In the genomic region with DNA sequence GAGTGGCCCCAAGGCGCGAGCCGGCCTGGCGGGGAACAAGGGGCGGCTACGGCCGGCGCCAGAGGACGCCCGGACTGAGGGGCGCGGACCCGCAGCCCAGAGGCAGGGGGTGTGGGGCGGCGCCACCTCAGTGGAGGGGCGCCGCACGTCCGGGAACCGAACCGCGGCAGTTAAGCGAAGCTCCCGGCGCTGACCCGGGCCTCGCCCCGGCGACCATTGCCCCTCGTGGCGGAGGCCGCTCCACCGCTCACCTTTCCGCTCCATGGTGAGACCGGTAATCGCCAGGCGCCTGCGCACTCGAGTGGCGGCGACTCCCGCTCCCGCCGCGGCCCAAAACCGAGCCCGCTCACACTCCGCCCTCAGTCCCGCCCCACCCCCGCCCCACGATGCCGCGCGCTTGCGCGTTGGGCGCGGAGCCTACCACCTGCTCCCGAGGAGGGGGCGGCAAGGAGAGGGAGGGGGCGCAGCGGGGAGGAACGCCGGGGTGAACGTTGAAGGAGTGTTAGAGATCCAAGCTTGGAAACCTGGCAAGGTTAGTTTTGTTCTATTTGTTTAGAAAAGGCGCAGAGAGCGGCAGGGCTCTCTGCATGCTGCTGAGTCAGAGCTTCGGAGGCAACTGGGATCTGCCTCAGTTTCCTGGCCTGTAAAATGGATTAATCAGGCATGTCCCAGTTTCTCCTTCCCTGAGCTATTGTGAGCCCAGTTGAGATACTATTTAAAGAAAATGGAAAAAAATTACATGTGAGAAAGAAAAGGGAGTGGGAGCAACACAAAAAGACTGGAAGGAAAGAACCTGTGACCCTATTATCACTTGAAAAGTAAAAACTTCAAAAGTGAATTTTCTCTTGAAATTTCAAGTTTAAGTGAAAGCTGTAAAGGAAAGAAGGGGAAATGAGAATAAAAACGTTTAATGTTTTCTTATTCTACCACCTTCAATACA, we compare ENCODE assay signal across 1 cellular context.
TF ChIP-seq lines count a peak whose summit lies in the region.

Gene SRPK1, minus strand, starts transcription at position 306 of the 940 bp plus-strand sequence. Its CDS starts 42 bp downstream, at position 264.

TF ChIP-seq in HepG2, 621 proteins besides CTCF, POLR2A, EP300 and RAD21 (continued from another document and continues in another):
- TF ChIP-seq LBX2 (CRISPR knock-in tag; IDR thresholded peaks at IDR 0.05; ENCODE audit: borderline replicate concordance) (peak; percentile 88; the same call in 1 of the 2 replicates), KDM5A (IDR thresholded peaks at IDR 0.05; ENCODE audit: borderline replicate concordance, low read length) (peak; percentile 44; the same call in 1 of the 2 replicates), HIVEP1 (CRISPR knock-in tag; IDR thresholded peaks at IDR 0.05) (no peak), ZBTB21 (CRISPR knock-in tag; IDR thresholded peaks at IDR 0.05) (no peak), HBP1 (CRISPR knock-in tag; IDR thresholded peaks at IDR 0.05; ENCODE audit: low read depth) (peak; percentile 77; the same call in 1 of the 2 replicates), LCORL (IDR thresholded peaks at IDR 0.05) (no peak), LCORL (CRISPR knock-in tag; IDR thresholded peaks at IDR 0.05) (peak; percentile 91), TEF (CRISPR knock-in tag; IDR thresholded peaks at IDR 0.05) (no peak), RARA (CRISPR knock-in tag; IDR thresholded peaks at IDR 0.05) (peak; percentile 63), ZNF790 (CRISPR knock-in tag; IDR thresholded peaks at IDR 0.05; ENCODE audit: borderline replicate concordance) (peak; percentile 95; the same call in 1 of the 2 replicates), E2F2 (CRISPR knock-in tag; IDR thresholded peaks at IDR 0.05; ENCODE audit: borderline replicate concordance) (peak; percentile 86; the same call in 1 of the 2 replicates), JDP2 (CRISPR knock-in tag; IDR thresholded peaks at IDR 0.05; ENCODE audit: borderline replicate concordance) (no peak), ZBTB40 (IDR thresholded peaks at IDR 0.05) (no peak), ZBTB40 (CRISPR knock-in tag; IDR thresholded peaks at IDR 0.05) (peak; percentile 67; the same call in 1 of the 2 replicates), ARNT (IDR thresholded peaks at IDR 0.05) (no peak), ZNF10 (CRISPR knock-in tag; IDR thresholded peaks at IDR 0.05; ENCODE audit: borderline replicate concordance, low read depth) (no peak), HNRNPK (IDR thresholded peaks at IDR 0.05; ENCODE audit: low read depth, low read length, poor library complexity, severe bottlenecking) (peak; percentile 92), GATAD1 (CRISPR knock-in tag; IDR thresholded peaks at IDR 0.05) (peak; percentile 75), ZNF232 (CRISPR knock-in tag; IDR thresholded peaks at IDR 0.05; ENCODE audit: borderline replicate concordance) (peak; percentile 93), ZNF704 (CRISPR knock-in tag; IDR thresholded peaks at IDR 0.05; ENCODE audit: borderline replicate concordance) (peak; percentile 95; the same call in 1 of the 2 replicates), CENPX (CRISPR knock-in tag; IDR thresholded peaks at IDR 0.05) (no peak), ZNF607 (CRISPR knock-in tag; IDR thresholded peaks at IDR 0.05; ENCODE audit: borderline replicate concordance) (peak; percentile 86; the same call in 1 of the 2 replicates), ZNF788 (CRISPR knock-in tag; IDR thresholded peaks at IDR 0.05; ENCODE audit: borderline replicate concordance) (peak; percentile 90), ZNF354B (CRISPR knock-in tag; IDR thresholded peaks at IDR 0.05) (peak; percentile 94), ZSCAN12 (CRISPR knock-in tag; IDR thresholded peaks at IDR 0.05) (peak; percentile 94; the same call in 1 of the 2 replicates), ZNF577 (CRISPR knock-in tag; IDR thresholded peaks at IDR 0.05; ENCODE audit: borderline replicate concordance, low read depth) (no peak), ZNF83 (CRISPR knock-in tag; IDR thresholded peaks at IDR 0.05; ENCODE audit: borderline replicate concordance) (no peak; the same call in 1 of the 2 replicates), ZNF432 (CRISPR knock-in tag; IDR thresholded peaks at IDR 0.05; ENCODE audit: borderline replicate concordance) (no peak), MED8 (CRISPR knock-in tag; IDR thresholded peaks at IDR 0.05; ENCODE audit: insufficient replicate concordance) (peak; percentile 75), PRDM15 (CRISPR knock-in tag; IDR thresholded peaks at IDR 0.05) (0 out of 2 replicates have a peak, but pooled peaks have one; percentile 39)
- TF ChIP-seq, protein P1, sequence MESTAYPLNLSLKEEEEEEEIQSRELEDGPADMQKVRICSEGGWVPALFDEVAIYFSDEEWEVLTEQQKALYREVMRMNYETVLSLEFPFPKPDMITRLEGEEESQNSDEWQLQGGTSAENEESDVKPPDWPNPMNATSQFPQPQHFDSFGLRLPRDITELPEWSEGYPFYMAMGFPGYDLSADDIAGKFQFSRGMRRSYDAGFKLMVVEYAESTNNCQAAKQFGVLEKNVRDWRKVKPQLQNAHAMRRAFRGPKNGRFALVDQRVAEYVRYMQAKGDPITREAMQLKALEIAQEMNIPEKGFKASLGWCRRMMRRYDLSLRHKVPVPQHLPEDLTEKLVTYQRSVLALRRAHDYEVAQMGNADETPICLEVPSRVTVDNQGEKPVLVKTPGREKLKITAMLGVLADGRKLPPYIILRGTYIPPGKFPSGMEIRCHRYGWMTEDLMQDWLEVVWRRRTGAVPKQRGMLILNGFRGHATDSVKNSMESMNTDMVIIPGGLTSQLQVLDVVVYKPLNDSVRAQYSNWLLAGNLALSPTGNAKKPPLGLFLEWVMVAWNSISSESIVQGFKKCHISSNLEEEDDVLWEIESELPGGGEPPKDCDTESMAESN (CRISPR knock-in tag; conservative IDR thresholded peaks at IDR 0.05) = 0 out of 2 replicates have a peak, but pooled peaks have one; percentile 49
